In the genomic region with DNA sequence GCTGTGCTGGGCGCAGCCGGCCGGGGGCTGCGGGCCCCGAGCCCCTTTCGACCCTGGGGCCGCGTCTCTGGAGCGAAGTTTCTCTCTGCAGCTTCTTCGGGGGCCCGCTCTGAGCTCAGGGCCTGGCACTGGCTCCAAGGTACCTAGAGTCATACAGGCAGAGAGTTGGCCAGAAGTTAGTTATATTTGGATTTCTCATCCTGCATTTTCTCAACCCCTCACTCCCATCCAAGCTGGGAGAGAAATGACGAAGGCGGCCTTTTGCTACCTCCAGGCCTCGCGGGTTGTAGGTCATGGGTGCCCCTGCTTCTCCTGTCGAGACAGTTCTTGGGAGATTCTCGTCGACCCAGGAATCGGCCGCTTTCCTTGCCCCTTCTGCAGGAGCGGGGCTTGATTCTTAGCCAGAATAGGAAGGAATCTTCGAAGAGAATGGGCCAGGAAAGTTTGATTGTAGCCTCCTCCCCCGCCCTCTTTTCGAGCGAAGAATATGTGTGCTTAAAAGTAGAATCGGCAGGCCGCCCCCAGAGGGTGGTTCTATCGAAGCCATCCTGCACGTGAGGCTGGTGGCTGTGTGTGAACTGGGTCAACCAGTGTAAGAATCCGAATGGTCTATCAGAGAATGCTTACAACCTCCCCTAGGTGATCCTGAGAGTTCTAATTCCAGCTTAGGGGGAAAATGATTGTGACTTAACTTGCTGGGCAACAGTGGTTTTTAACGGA, we compare ENCODE assay signal across 9 cellular contexts. TPM values are rescaled to one million over a fixed set of nuclear protein-coding genes. Genes with fewer than 3 reads are reported as not detected.
DNase-seq lines count a peak whose midpoint lies in the region; ATAC-seq, FAIRE-seq and TF ChIP-seq lines count a peak whose summit lies in the region.
"Had no signal": no experiment of that assay in that cellular context is flagged by ENCODE, and none has a peak within 500 bp of the region (broad histone marks: within the 10 kb centered on the region; RNA-seq: fewer than 3 reads in every experiment).

No MANE protein-coding gene starts in this region.

- peaks cover 44 to 60% of the 10 kb centered on the region in 2 donors for H3K4me1 ChIP-seq in adrenal gland (replicated peaks in 1 of 2)
- peaks cover 22 to 25% of the 10 kb centered on the region in 2 donors for H3K4me1 ChIP-seq in kidney (ENCODE audit: control insufficient read depth in 1 of 2, insufficient read depth in 1 of 2, low read depth in 1 of 2, low read length in 2 of 2)

- H3K9me3 ChIP-seq in adrenal gland (replicated peaks in 1 of 3) (no peaks in the 10 kb centered on the region), kidney (ENCODE audit: control insufficient read depth in 1 of 2, low read length in 2 of 2) (no peaks in the 10 kb centered on the region)

- TF ChIP-seq CTCF in adrenal gland (IDR thresholded peaks at IDR 0.05) (no peak), kidney (IDR thresholded peaks at IDR 0.05; ENCODE audit: borderline replicate concordance, extremely low read depth, insufficient read depth) (no peak), omental fat pad (IDR thresholded peaks at IDR 0.05) (no peak)

- in situ Hi-C loops in Caki2 (cut with HindIII; ENCODE audit: low pct_unique_long_range_greater_than_20kb, low sequenced_read_pairs), result no loop called here

- ATAC-seq in GM18519 (IDR thresholded peaks at IDR 0.05; ENCODE audit: low FRiP score, unreplicated experiment), result no peak
- ATAC-seq in omental fat pad (ENCODE audit: low FRiP score), result no peak

- WGBS in adrenal gland, 4 donors, result 0 to 2% (median 1%) methylated on average over 10 to 31 of the region's 31 CpGs

- no peaks in the 10 kb centered on the region for H3K27me3 ChIP-seq in adrenal gland

- no peaks in the 10 kb centered on the region for H3K36me3 ChIP-seq in adrenal gland (replicated peaks in 1 of 2)
- H3K36me3 ChIP-seq in kidney (ENCODE audit: control insufficient read depth in 1 of 2, insufficient read depth in 2 of 2, low read length in 2 of 2), result no peaks in the 10 kb centered on the region

- intact Hi-C loops in adrenal gland (cut with DNase I) (no loop called here), kidney (cut with DNase I) (no loop called here)

- FAIRE-seq in kidney (lab: Jason Lieb, UNC) (no peak), frontal cortex (lab: Jason Lieb, UNC) (no peak)

- H3K27ac ChIP-seq in adrenal gland (peak overlapping the region; percentile 3 to 94 (median 82)), kidney (ENCODE audit: low read depth in 2 of 2, low read length in 2 of 2) (peak overlapping the region; percentile 57 to 65)

- peak overlapping the region; percentile 81 to 88 for H3K9ac ChIP-seq in kidney (ENCODE audit: low read length in 2 of 2)

- H3K4me3 ChIP-seq in adrenal gland (peak overlapping the region; percentile 15 to 92 (median 56)), kidney (ENCODE audit: low read length in 2 of 2) (peak overlapping the region; percentile 91 to 93)

- TF ChIP-seq POLR2A in adrenal gland (IDR thresholded peaks at IDR 0.05), result no peak

- peak; percentile 19 for DNase-seq in Caki2 (ENCODE audit: low read depth)
- DNase-seq in NCI-H69 (lab: John Stamatoyannopoulos, UW), result peak; percentile 49
- DNase-seq in adrenal gland, result peak in 3 of 7 donors; percentile 44 to 54 (median 49)
- no peak for DNase-seq in kidney
- peak; percentile 56 for DNase-seq in stimulated activated CD8-positive, alpha-beta memory T cell treated with anti-CD3 and anti-CD28 coated beads, Interleukin-4, amount 100 ng/mL, for 48 hours
- DNase-seq in omental fat pad (ENCODE audit: low spot score), result no peak
- no peak for DNase-seq in frontal cortex (ENCODE audit: low spot score in 2 of 2)

RNA-seq across cellular contexts. Expression of a gene that starts 0.8 kb away (rescaled TPM):
- 73.7 and 80.6 TPM in 2 replicates for total RNA-seq in Caki2 (2014; rRNA removed; shearing (Covaris generic); ENCODE audit: low replicate concordance)
- 100 to 1,000 TPM; 210 to 555 (median 303) TPM for total RNA-seq in adrenal gland
- 100 to 1,000 TPM in 1 of 3 donors, 10 to 100 TPM in 2; 68.3 to 286 (median 90.0) TPM for polyA plus RNA-seq in adrenal gland
- 146 TPM for total RNA-seq in kidney
- 60.3 TPM for polyA plus RNA-seq in kidney (ENCODE audit: insufficient read depth, low read depth, low replicate concordance)
- total RNA-seq in omental fat pad, result 100 to 1,000 TPM in 1 of 4 donors, 10 to 100 TPM in 3; 84.8 to 121 (median 91.7) TPM
- 35.5 TPM for total RNA-seq in frontal cortex

RNA-seq across cellular contexts. Expression of a gene that starts 22.5 kb away (rescaled TPM):
- total RNA-seq in Caki2 (2014; rRNA removed; shearing (Covaris generic); ENCODE audit: low replicate concordance), result 41.8 and 46.2 TPM in 2 replicates
- 10 to 100 TPM; 44.4 to 97.5 (median 70.0) TPM for total RNA-seq in adrenal gland
- 10 to 100 TPM; 14.0 to 43.9 (median 17.9) TPM for polyA plus RNA-seq in adrenal gland
- total RNA-seq in kidney, result 44.5 TPM
- polyA plus RNA-seq in kidney (ENCODE audit: insufficient read depth, low read depth, low replicate concordance), result 29.4 TPM
- total RNA-seq in omental fat pad, result 10 to 100 TPM; 19.6 to 38.1 (median 21.8) TPM
- 11.0 TPM for total RNA-seq in frontal cortex

RNA-seq across cellular contexts. Expression of a gene that starts 37.9 kb away (rescaled TPM):
- total RNA-seq in Caki2 (2014; rRNA removed; shearing (Covaris generic); ENCODE audit: low replicate concordance), result 44.1 and 55.0 TPM in 2 replicates
- total RNA-seq in adrenal gland (100 to 1,000 TPM in 4 of 8 donors, 10 to 100 TPM in 4; 54.9 to 179 (median 97.4) TPM), kidney (24.4 TPM), omental fat pad (100 to 1,000 TPM in 2 of 4 donors, 10 to 100 TPM in 2; 57.4 to 147 (median 97.9) TPM), frontal cortex (4.9 TPM)
- polyA plus RNA-seq in adrenal gland (10 to 100 TPM in 2 of 3 donors, 1 to 10 TPM in 1; 6.2 to 68.4 (median 53.9) TPM), kidney (ENCODE audit: insufficient read depth, low read depth, low replicate concordance) (133 TPM)

RNA-seq across cellular contexts. Expression of a gene that starts 47.3 kb away (rescaled TPM):
- not detected in 2 replicates for total RNA-seq in Caki2 (2014; rRNA removed; shearing (Covaris generic); ENCODE audit: low replicate concordance)
- total RNA-seq in adrenal gland, result 1 to 10 TPM in 6 of 8 donors, under 1 TPM in 1, not detected in 1; 0.42 to 3.9 (median 2.1) TPM
- 1 to 10 TPM; 2.3 to 5.1 (median 2.9) TPM for polyA plus RNA-seq in adrenal gland
- 2.0 TPM for total RNA-seq in kidney
- 24.1 TPM for polyA plus RNA-seq in kidney (ENCODE audit: insufficient read depth, low read depth, low replicate concordance)
- 10 to 100 TPM in 2 of 4 donors, 1 to 10 TPM in 2; 2.1 to 14.7 (median 6.6) TPM for total RNA-seq in omental fat pad
- 2.0 TPM for total RNA-seq in frontal cortex
- total RNA-seq: NCI-H460 had no signal

Comparison
In these comparisons a context has a peak if more than half of its experiments do, and no peak if none do; other contexts are left out.
1. DNase-seq: peak in Caki2 (single experiment), NCI-H69 (single experiment) and stimulated activated CD8-positive, alpha-beta memory T cell treated with anti-CD3 and anti-CD28 coated beads, Interleukin-4, amount 100 ng/mL, for 48 hours (single experiment); none in kidney (single experiment), omental fat pad (single experiment) and frontal cortex (0 of 2).